ENCODE assay signal across 9 cellular contexts in the genomic region with DNA sequence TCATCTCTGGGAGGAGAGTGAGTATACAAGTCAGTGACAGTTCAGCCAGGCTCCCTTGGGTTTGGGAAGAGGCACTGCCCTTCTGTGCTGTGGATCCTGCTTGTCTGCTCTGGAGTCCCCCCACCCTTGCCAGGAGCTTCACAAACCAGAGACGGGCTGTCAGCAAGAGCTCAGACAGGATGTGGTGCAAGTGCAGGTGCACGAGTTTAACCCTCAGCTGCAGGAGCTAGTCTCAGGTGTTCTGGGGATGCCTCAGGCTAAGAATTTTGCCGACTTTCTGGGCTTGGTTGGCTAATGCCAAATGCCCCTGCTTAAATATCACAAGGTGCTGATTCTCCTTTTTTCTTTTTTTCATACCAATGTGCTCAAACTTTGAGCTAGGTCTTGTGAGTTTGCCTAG. TPM values are rescaled to one million over a fixed set of nuclear protein-coding genes. Genes with fewer than 3 reads are reported as not detected.
DNase-seq lines count a peak whose midpoint lies in the region; ATAC-seq and TF ChIP-seq lines count a peak whose summit lies in the region.
"Had no signal": no experiment of that assay in that cellular context is flagged by ENCODE, and none has a peak within 500 bp of the region (broad histone marks: within the 10 kb centered on the region; RNA-seq: fewer than 3 reads in every experiment).

No MANE protein-coding gene starts in this region.

- 0 out of 2 replicates have a peak overlapping the region, but pooled peaks have one; percentile 32 for H3K27ac ChIP-seq in 22Rv1

- peak overlapping the region; percentile 89; the same call in 1 of the 2 replicates for H3K4me3 ChIP-seq in iPS-18c (ENCODE audit: insufficient read depth, low read depth, low read length)
- H3K4me3 ChIP-seq: mucosa of descending colon had no signal

- peaks cover 2% of the 10 kb centered on the region for H3K9me3 ChIP-seq in iPS-18c (ENCODE audit: control insufficient read depth, insufficient read depth, low read length)
- H3K9me3 ChIP-seq: mucosa of descending colon had no signal

- no peak for TF ChIP-seq CTCF in 22Rv1 (IDR thresholded peaks at IDR 0.05)

- ATAC-seq in HG02885 (IDR thresholded peaks at IDR 0.05; ENCODE audit: poor library complexity, unreplicated experiment) (peak; percentile 22), GM21381 (IDR thresholded peaks at IDR 0.05; ENCODE audit: unreplicated experiment) (no peak)

- peak; percentile 29 for DNase-seq in activated CD4-positive, alpha-beta T cell treated with anti-CD3 and anti-CD28 coated beads for 1 hour
- DNase-seq in DMS 273 (lab: John Stamatoyannopoulos, UW; ENCODE audit: unreplicated experiment) (no peak), dermis blood vessel endothelial cell (no peak), AML-193 (lab: John Stamatoyannopoulos, UW) (no peak)

RNA-seq across cellular contexts. Expression of gene ZNF783, which starts 22.3 kb away (rescaled TPM):
- 6.7 and 7.5 TPM in 2 replicates for total RNA-seq in dermis blood vessel endothelial cell

RNA-seq across cellular contexts. Expression of gene ZNF212, which starts 44.9 kb away (rescaled TPM):
- total RNA-seq in dermis blood vessel endothelial cell: 3.7 and 4.6 TPM in 2 replicates
